ENCODE assay signal across 8 cellular contexts in genomic region chr2:204027105-204027504, GRCh38.
A peak's percentile ranks its signal among the peaks of the same experiment; 100 is the strongest.
DNase-seq lines count a peak whose midpoint lies in the region; ATAC-seq and TF ChIP-seq lines count a peak whose summit lies in the region.

No MANE protein-coding gene starts in this region.

- no peak for TF ChIP-seq CTCF in astrocyte of the cerebellum (IDR thresholded peaks at IDR 0.05; ENCODE audit: low read depth, low read length, missing control alignments)

- in situ Hi-C loops in astrocyte of the cerebellum (cut with HindIII; ENCODE audit: low sequenced_read_pairs): no loop called here

- peak; percentile 95 for ATAC-seq in GM18498 (IDR thresholded peaks at IDR 0.05; ENCODE audit: unreplicated experiment)
- peak; percentile 97 for ATAC-seq in GM21447 (IDR thresholded peaks at IDR 0.05; ENCODE audit: unreplicated experiment)
- ATAC-seq in HG03039 (IDR thresholded peaks at IDR 0.05; ENCODE audit: unreplicated experiment): no peak

- H3K4me3 ChIP-seq in astrocyte of the cerebellum (ENCODE audit: low read depth, low read length): no peak overlapping the region

- peak; percentile 11 for DNase-seq in HPDE6-E6E7 (ENCODE audit: extremely low spot score)
- peak; percentile 8 for DNase-seq in astrocyte of the cerebellum (ENCODE audit: low read depth)
- no peak for DNase-seq in NCI-H2196 treated with DMSO at 0.1 percent for 48 hours (lab: John Stamatoyannopoulos, UW; ENCODE audit: unreplicated experiment)
- DNase-seq in NCI-H2029 (lab: John Stamatoyannopoulos, UW): no peak
- DNase-seq in inferior parietal cortex (ENCODE audit: extremely low spot score): no peak

Comparison
In these comparisons a context has a peak if more than half of its experiments do, and no peak if none do; other contexts are left out.
1. DNase-seq: peak in HPDE6-E6E7 (single experiment) and astrocyte of the cerebellum (single experiment); none in NCI-H2196 treated with DMSO at 0.1 percent for 48 hours (single experiment), NCI-H2029 (single experiment) and inferior parietal cortex (single experiment).